Comparison of ENCODE assay signal across 7 cellular contexts in genomic region chr12:122526683-122527477, GRCh38. TPM values are rescaled to one million over a fixed set of nuclear protein-coding genes. Genes with fewer than 3 reads are reported as not detected.
DNase-seq lines count a peak whose midpoint lies in the region; ATAC-seq and TF ChIP-seq lines count a peak whose summit lies in the region.

TSS of gene KNTC1 (plus strand) at chr12:122527249. CDS start at chr12:122530064, 2,815 bp downstream.
TSS of gene RSRC2 (minus strand) at chr12:122526936. CDS start at chr12:122526853, 83 bp downstream.

- peak within 1 kb of the TSS; percentile 99 for H3K27ac ChIP-seq in hepatocyte

- H3K27me3 ChIP-seq in hepatocyte = no peaks in the 10 kb centered on the region

- H3K36me3 ChIP-seq in hepatocyte (replicated peaks; ENCODE audit: insufficient read depth, low read depth) = no peaks in the 10 kb centered on the region

- H3K4me1 ChIP-seq in hepatocyte (ENCODE audit: insufficient read depth) = peaks cover 19% of the 10 kb centered on the region

- H2AFZ ChIP-seq in hepatocyte = peak within 1 kb of the TSS; percentile 61

- TF ChIP-seq CTCF in hepatocyte (IDR thresholded peaks at IDR 0.05; ENCODE audit: poor library complexity) = no peak

- H3K9me3 ChIP-seq in hepatocyte (ENCODE audit: low read depth) = no peaks in the 10 kb centered on the region

- ATAC-seq in GM18508 (IDR thresholded peaks at IDR 0.05; ENCODE audit: insufficient read depth, unreplicated experiment) = peak; percentile 78
- peak; percentile 84 for ATAC-seq in HG02981 (IDR thresholded peaks at IDR 0.05; ENCODE audit: unreplicated experiment)

- H3K9me2 ChIP-seq in hepatocyte (replicated peaks; ENCODE audit: insufficient read depth) = no peaks in the 10 kb centered on the region

- peak within 1 kb of the TSS; percentile 99 for H3K4me3 ChIP-seq in hepatocyte

- peaks cover 67% of the 10 kb centered on the region for H3K79me2 ChIP-seq in hepatocyte

- peak; percentile 99 for DNase-seq in NCI-H2029 treated with DMSO at 0.1 percent for 48 hours (lab: John Stamatoyannopoulos, UW)
- peak; percentile 94 for DNase-seq in T-helper 9 cell
- DNase-seq in astrocyte of the hippocampus (ENCODE audit: low read depth, low spot score) = peak; percentile 100
- peak; percentile 100 for DNase-seq in hepatocyte (ENCODE audit: low spot score)
- DNase-seq in renal cortical epithelial cell (ENCODE audit: low read depth) = peak; percentile 99

- H3K4me2 ChIP-seq in hepatocyte = peak within 1 kb of the TSS; percentile 81

- WGBS in hepatocyte (ENCODE audit: low lambda C conversion rate, missing lambda C conversion rate) = under 1% methylated on average over 51 of the region's 51 CpGs

- H4K20me1 ChIP-seq in hepatocyte (ENCODE audit: insufficient read depth, poor library complexity, severe bottlenecking) = peaks cover 37% of the 10 kb centered on the region

RNA-seq across cellular contexts. Expression of gene KNTC1, which starts in this region (rescaled TPM):
- total RNA-seq in hepatocyte (18.1 and 25.9 TPM in 2 replicates), renal cortical epithelial cell (11.8 and 26.2 TPM in 2 replicates)
- polyA plus RNA-seq in hepatocyte = 5.8 and 17.0 TPM in 2 replicates

RNA-seq across cellular contexts. Expression of gene RSRC2, which starts in this region (rescaled TPM):
- 67.3 and 90.9 TPM in 2 replicates for total RNA-seq in hepatocyte
- polyA plus RNA-seq in hepatocyte = 53.6 and 73.8 TPM in 2 replicates
- 30.4 and 66.5 TPM in 2 replicates for total RNA-seq in renal cortical epithelial cell

Comparison
In these comparisons a context has a peak if more than half of its experiments do, and no peak if none do; other contexts are left out.
1. Peak in every context shown above with its lines: DNase-seq, ATAC-seq, H3K4me3 ChIP-seq and H3K27ac ChIP-seq.